In the genomic region with DNA sequence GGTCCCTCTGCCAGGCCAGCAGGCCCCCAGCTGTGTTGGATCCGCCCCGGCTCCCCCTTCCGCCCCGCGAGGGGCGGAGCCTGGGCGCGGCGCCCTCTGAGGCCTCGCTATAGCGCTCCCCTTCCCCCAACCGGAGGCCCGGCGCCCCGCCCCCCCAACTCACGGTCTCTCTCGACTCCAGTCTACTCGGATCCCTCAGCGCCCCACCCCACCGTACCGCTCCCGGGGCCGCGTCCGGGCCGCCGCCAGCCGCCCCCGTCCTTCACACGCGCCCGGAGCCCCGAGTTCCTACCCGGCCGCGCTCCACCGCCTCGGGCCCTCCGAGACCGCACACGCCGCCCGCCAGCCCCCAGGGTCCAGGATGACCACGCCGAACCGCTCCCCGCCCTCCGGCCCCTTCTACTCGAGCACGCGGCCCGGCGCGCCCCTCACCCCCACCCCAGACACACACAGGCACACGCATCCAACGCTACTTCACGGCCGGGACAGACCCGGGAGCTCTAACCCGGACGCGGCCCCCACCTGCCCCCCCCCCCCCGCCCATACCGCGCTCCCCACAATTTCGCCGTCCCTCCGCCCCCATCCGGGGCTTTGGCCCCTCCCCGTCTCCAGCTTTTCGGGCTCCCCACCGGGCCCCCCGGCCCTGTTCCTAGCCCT, we compare ENCODE assay signal across 1 cellular context.
TF ChIP-seq lines count a peak whose summit lies in the region.

No MANE protein-coding gene starts in this region.

TF ChIP-seq in A549, 52 proteins besides CTCF, POLR2A, EP300 and RAD21:
- no peak for TF ChIP-seq TFCP2L1 (CRISPR knock-in tag; IDR thresholded peaks at IDR 0.05)
- peak; percentile 71 for TF ChIP-seq MAX (IDR thresholded peaks at IDR 0.05)
- TF ChIP-seq HOXA7 (CRISPR knock-in tag; IDR thresholded peaks at IDR 0.05): no peak
- TF ChIP-seq CHD2 (IDR thresholded peaks at IDR 0.05; ENCODE audit: low read length, partially characterized antibody): peak; percentile 5
- peak; percentile 64; the same call in 1 of the 2 replicates for TF ChIP-seq PHF8 (IDR thresholded peaks at IDR 0.05; ENCODE audit: borderline replicate concordance, low read depth)
- TF ChIP-seq MYC (IDR thresholded peaks at IDR 0.05; ENCODE audit: borderline replicate concordance, low read length): 0 out of 2 replicates have a peak, but pooled peaks have one; percentile 74
- TF ChIP-seq, protein P1, sequence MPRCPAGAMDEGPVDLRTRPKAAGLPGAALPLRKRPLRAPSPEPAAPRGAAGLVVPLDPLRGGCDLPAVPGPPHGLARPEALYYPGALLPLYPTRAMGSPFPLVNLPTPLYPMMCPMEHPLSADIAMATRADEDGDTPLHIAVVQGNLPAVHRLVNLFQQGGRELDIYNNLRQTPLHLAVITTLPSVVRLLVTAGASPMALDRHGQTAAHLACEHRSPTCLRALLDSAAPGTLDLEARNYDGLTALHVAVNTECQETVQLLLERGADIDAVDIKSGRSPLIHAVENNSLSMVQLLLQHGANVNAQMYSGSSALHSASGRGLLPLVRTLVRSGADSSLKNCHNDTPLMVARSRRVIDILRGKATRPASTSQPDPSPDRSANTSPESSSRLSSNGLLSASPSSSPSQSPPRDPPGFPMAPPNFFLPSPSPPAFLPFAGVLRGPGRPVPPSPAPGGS (IDR thresholded peaks at IDR 0.05): peak; percentile 81
- TF ChIP-seq, protein P2, sequence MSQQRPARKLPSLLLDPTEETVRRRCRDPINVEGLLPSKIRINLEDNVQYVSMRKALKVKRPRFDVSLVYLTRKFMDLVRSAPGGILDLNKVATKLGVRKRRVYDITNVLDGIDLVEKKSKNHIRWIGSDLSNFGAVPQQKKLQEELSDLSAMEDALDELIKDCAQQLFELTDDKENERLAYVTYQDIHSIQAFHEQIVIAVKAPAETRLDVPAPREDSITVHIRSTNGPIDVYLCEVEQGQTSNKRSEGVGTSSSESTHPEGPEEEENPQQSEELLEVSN (IDR thresholded peaks at IDR 0.05; ENCODE audit: borderline replicate concordance, low read depth): no peak
- TF ChIP-seq RARB (CRISPR knock-in tag; IDR thresholded peaks at IDR 0.05): no peak
- TF ChIP-seq CEBPB (IDR thresholded peaks at IDR 0.05): no peak
- TF ChIP-seq, protein P3, sequence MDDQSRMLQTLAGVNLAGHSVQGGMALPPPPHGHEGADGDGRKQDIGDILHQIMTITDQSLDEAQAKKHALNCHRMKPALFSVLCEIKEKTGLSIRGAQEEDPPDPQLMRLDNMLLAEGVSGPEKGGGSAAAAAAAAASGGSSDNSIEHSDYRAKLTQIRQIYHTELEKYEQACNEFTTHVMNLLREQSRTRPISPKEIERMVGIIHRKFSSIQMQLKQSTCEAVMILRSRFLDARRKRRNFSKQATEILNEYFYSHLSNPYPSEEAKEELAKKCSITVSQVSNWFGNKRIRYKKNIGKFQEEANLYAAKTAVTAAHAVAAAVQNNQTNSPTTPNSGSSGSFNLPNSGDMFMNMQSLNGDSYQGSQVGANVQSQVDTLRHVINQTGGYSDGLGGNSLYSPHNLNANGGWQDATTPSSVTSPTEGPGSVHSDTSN (IDR thresholded peaks at IDR 0.05): peak; percentile 81
- no peak for TF ChIP-seq EHF (CRISPR knock-in tag; IDR thresholded peaks at IDR 0.05)
- TF ChIP-seq ZSCAN20 (CRISPR knock-in tag; IDR thresholded peaks at IDR 0.05): no peak
- TF ChIP-seq KDM1A (IDR thresholded peaks at IDR 0.05; ENCODE audit: low read depth): no peak
- peak; percentile 39 to 92; a peak in 4 of 5 replicates for TF ChIP-seq JUN (IDR thresholded peaks at IDR 0.05)
